In genomic region chr12:10737249-10737648, GRCh38 we compare ENCODE assay signal across 30 cellular contexts.
"Had no signal": no experiment of that assay in that cellular context is flagged by ENCODE, and none has a peak within 500 bp of the region (broad histone marks: within the 10 kb centered on the region; RNA-seq: fewer than 3 reads in every experiment).

No MANE protein-coding gene starts in this region.

- FAIRE-seq: endometrium, endothelial cell of umbilical vein had no signal

- H3K4me3 ChIP-seq: ascending aorta, breast epithelium, cardiac muscle cell, colonic mucosa, gastrocnemius medialis, heart right ventricle, hepatocyte had no signal

- H3K36me3 ChIP-seq: ascending aorta, breast epithelium, cardiac muscle cell, colonic mucosa, gastrocnemius medialis, heart right ventricle had no signal

- DNase-seq: activated CD4-positive, alpha-beta memory T cell treated with anti-CD3 and anti-CD28 coated beads, Interleukin-2, amount 10 ng/mL, durations not matched to agents 7 days and 5 days; activated CD4-positive, alpha-beta T cell treated with anti-CD3 and anti-CD28 coated beads for 36 hours; activated CD4-positive, alpha-beta T cell treated with anti-CD3 and anti-CD28 coated beads, Interleukin-2, amount 10 ng/mL, durations not matched to agents 7 days and 5 days; activated CD4-positive, alpha-beta T cell treated with anti-CD3 and anti-CD28 coated beads, Interleukin-2, amount 50 U/mL, for 4 hours; activated CD4-positive, CD25-positive, alpha-beta regulatory T cell; activated CD4-positive, CD25-positive, alpha-beta regulatory T cell treated with anti-CD3 and anti-CD28 coated beads, Interleukin-2, amount 50 U/mL, for 72 hours; activated CD8-positive, alpha-beta memory T cell treated with anti-CD3 and anti-CD28 coated beads, Interleukin-2, amount 50 U/mL, for 48 hours; activated gamma-delta T cell; activated naive CD4-positive, alpha-beta T cell; activated naive CD4-positive, alpha-beta T cell treated with anti-CD3 and anti-CD28 coated beads, Interleukin-2, amount 10 ng/mL, durations not matched to agents 7 days and 5 days; activated naive CD8-positive, alpha-beta T cell treated with anti-CD3 and anti-CD28 coated beads, Interleukin-2, amount 10 ng/mL, durations not matched to agents 7 days and 5 days; activated T-cell treated with anti-CD3 and anti-CD28 coated beads for 4 hours; activated T-cell treated with anti-CD3 and anti-CD28 coated beads, Interleukin-2, amount 50 U/mL, for 24 hours; activated T-cell treated with anti-CD3 and anti-CD28 coated beads, Interleukin-2, amount 50 U/mL, for 72 hours; central memory CD4-positive, alpha-beta T cell; cerebellar nuclear complex; colonic mucosa; effector CD8-positive, alpha-beta T cell; foreskin fibroblast; gastrocnemius medialis; heart right ventricle; T-helper 17 cell; T1000 had no signal

- H2AFZ ChIP-seq: hepatocyte had no signal

- H3K9me3 ChIP-seq: ascending aorta, breast epithelium, colonic mucosa, gastrocnemius medialis, heart right ventricle had no signal

- H3K4me1 ChIP-seq: ascending aorta, breast epithelium, colonic mucosa, gastrocnemius medialis had no signal

- H3K27me3 ChIP-seq: ascending aorta, breast epithelium, cardiac muscle cell, colonic mucosa, gastrocnemius medialis, hepatocyte had no signal

- H3K4me2 ChIP-seq: hepatocyte had no signal

- H3K27ac ChIP-seq: ascending aorta, breast epithelium, cardiac muscle cell, colonic mucosa, gastrocnemius medialis, heart right ventricle, hepatocyte had no signal

- ATAC-seq: activated CD4-positive, alpha-beta T cell treated with anti-CD3 and anti-CD28 coated beads for 36 hours; activated naive CD4-positive, alpha-beta T cell treated with anti-CD3 and anti-CD28 coated beads, Interleukin-2, amount 50 U/mL, for 72 hours; activated T-cell treated with anti-CD3 and anti-CD28 coated beads, Interleukin-2, amount 50 U/mL, for 72 hours; gastrocnemius medialis; heart right ventricle; T-helper 17 cell had no signal
